Comparison of ENCODE assay signal across 1 cellular context in the genomic region with DNA sequence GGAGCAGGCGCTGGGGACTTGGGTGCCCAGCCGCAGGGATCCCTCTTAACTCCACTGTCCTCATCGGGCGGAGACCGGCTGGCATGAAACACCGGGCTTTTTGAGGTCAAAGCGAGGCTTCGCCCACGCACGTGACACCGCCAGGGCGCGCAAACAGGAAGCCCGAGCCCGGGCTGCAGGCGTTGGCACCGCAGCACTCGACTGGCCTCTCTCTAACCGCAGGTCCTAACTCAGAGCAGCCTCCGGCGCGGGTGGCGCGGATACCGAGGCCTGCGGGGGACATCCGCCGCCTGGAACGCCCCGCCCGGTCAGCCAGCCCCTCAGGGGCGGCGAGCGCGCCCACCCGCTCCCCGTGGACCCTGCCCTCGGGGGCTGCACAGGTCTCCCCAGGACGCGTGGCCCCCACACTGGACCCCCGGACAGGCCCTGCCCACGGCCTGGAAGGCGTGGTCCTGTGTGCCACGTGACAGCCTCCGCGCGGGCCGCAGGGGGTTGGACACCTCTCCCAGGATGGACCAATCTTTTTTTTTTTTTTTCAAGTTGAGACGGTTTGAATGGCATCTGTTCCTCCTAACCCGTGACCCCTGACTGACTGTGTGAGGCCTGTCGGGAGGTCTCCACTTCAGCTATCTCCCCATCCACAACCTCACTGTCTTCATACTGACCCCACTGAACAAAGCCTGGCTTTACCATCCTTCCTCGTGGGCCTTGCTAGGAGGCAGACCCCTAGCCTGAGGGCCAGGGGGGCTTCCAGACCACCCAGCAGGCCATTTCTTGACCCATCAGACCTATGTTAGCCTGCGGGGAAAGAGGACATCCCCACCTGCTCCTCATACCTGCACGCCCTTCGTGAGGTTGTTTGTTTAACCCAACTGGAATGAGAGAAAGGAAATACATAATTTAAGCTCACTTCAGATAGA.
TF ChIP-seq lines count a peak whose summit lies in the region.

No MANE protein-coding gene starts in this region.

TF ChIP-seq in WTC11, 78 proteins besides CTCF, POLR2A, EP300 and RAD21 (continued from another document):
- TF ChIP-seq, protein P1, sequence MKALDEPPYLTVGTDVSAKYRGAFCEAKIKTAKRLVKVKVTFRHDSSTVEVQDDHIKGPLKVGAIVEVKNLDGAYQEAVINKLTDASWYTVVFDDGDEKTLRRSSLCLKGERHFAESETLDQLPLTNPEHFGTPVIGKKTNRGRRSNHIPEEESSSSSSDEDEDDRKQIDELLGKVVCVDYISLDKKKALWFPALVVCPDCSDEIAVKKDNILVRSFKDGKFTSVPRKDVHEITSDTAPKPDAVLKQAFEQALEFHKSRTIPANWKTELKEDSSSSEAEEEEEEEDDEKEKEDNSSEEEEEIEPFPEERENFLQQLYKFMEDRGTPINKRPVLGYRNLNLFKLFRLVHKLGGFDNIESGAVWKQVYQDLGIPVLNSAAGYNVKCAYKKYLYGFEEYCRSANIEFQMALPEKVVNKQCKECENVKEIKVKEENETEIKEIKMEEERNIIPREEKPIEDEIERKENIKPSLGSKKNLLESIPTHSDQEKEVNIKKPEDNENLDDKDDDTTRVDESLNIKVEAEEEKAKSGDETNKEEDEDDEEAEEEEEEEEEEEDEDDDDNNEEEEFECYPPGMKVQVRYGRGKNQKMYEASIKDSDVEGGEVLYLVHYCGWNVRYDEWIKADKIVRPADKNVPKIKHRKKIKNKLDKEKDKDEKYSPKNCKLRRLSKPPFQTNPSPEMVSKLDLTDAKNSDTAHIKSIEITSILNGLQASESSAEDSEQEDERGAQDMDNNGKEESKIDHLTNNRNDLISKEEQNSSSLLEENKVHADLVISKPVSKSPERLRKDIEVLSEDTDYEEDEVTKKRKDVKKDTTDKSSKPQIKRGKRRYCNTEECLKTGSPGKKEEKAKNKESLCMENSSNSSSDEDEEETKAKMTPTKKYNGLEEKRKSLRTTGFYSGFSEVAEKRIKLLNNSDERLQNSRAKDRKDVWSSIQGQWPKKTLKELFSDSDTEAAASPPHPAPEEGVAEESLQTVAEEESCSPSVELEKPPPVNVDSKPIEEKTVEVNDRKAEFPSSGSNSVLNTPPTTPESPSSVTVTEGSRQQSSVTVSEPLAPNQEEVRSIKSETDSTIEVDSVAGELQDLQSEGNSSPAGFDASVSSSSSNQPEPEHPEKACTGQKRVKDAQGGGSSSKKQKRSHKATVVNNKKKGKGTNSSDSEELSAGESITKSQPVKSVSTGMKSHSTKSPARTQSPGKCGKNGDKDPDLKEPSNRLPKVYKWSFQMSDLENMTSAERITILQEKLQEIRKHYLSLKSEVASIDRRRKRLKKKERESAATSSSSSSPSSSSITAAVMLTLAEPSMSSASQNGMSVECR (CRISPR knock-in tag; IDR thresholded peaks at IDR 0.05; ENCODE audit: borderline replicate concordance) = no peak
- TF ChIP-seq, protein P2, sequence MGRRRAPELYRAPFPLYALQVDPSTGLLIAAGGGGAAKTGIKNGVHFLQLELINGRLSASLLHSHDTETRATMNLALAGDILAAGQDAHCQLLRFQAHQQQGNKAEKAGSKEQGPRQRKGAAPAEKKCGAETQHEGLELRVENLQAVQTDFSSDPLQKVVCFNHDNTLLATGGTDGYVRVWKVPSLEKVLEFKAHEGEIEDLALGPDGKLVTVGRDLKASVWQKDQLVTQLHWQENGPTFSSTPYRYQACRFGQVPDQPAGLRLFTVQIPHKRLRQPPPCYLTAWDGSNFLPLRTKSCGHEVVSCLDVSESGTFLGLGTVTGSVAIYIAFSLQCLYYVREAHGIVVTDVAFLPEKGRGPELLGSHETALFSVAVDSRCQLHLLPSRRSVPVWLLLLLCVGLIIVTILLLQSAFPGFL (CRISPR knock-in tag; IDR thresholded peaks at IDR 0.05; ENCODE audit: borderline replicate concordance) = no peak
- TF ChIP-seq, protein P3, sequence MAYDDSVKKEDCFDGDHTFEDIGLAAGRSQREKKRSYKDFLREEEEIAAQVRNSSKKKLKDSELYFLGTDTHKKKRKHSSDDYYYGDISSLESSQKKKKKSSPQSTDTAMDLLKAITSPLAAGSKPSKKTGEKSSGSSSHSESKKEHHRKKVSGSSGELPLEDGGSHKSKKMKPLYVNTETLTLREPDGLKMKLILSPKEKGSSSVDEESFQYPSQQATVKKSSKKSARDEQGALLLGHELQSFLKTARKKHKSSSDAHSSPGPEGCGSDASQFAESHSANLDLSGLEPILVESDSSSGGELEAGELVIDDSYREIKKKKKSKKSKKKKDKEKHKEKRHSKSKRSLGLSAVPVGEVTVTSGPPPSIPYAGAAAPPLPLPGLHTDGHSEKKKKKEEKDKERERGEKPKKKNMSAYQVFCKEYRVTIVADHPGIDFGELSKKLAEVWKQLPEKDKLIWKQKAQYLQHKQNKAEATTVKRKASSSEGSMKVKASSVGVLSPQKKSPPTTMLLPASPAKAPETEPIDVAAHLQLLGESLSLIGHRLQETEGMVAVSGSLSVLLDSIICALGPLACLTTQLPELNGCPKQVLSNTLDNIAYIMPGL (CRISPR knock-in tag; IDR thresholded peaks at IDR 0.05) = no peak
- TF ChIP-seq SMAD4 (CRISPR knock-in tag; IDR thresholded peaks at IDR 0.05) (no peak), NR3C1 (CRISPR knock-in tag; conservative IDR thresholded peaks at IDR 0.05; ENCODE audit: low read depth) (no peak), SP1 (CRISPR knock-in tag; conservative IDR thresholded peaks at IDR 0.05) (no peak), NFYB (CRISPR knock-in tag; conservative IDR thresholded peaks at IDR 0.05; ENCODE audit: low read depth) (no peak), ZNF396 (CRISPR knock-in tag; IDR thresholded peaks at IDR 0.05; ENCODE audit: borderline replicate concordance) (no peak), NFE2L1 (CRISPR knock-in tag; IDR thresholded peaks at IDR 0.05) (no peak), ZNF219 (CRISPR knock-in tag; IDR thresholded peaks at IDR 0.05; ENCODE audit: borderline replicate concordance) (no peak)
- TF ChIP-seq, protein P4, sequence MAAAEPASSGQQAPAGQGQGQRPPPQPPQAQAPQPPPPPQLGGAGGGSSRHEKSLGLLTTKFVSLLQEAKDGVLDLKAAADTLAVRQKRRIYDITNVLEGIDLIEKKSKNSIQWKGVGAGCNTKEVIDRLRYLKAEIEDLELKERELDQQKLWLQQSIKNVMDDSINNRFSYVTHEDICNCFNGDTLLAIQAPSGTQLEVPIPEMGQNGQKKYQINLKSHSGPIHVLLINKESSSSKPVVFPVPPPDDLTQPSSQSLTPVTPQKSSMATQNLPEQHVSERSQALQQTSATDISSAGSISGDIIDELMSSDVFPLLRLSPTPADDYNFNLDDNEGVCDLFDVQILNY (CRISPR knock-in tag; IDR thresholded peaks at IDR 0.05) = no peak
